Comparison of ENCODE assay signal across 16 cellular contexts in genomic region chr15:40829155-40829554, GRCh38. TPM values are rescaled to one million over a fixed set of nuclear protein-coding genes. Genes with fewer than 3 reads are reported as not detected.
DNase-seq lines count a peak whose midpoint lies in the region; ATAC-seq and TF ChIP-seq lines count a peak whose summit lies in the region.
"Had no signal": no experiment of that assay in that cellular context is flagged by ENCODE, and none has a peak within 500 bp of the region (broad histone marks: within the 10 kb centered on the region; RNA-seq: fewer than 3 reads in every experiment).

No MANE protein-coding gene starts in this region.

- H3K27ac ChIP-seq in OCI-LY3 (ENCODE audit: low read length), result no peak overlapping the region
- H3K27ac ChIP-seq in vagina, result no peak overlapping the region
- H3K27ac ChIP-seq: gastrocnemius medialis, VCaP had no signal

- peak overlapping the region; percentile 41; the same call in 1 of the 2 replicates for H3K4me2 ChIP-seq in OCI-LY3 (ENCODE audit: low read length)

- H3K27me3 ChIP-seq in OCI-LY3 (ENCODE audit: low read depth, low read length) (0 out of 2 replicates have a peak, but pooled peaks cover 5% of the 10 kb centered on the region), vagina (no peaks in the 10 kb centered on the region)
- H3K27me3 ChIP-seq: gastrocnemius medialis had no signal

- no peaks in the 10 kb centered on the region for H4K20me1 ChIP-seq in OCI-LY3 (ENCODE audit: insufficient read depth, low read length)

- H3K9me3 ChIP-seq in OCI-LY3 (ENCODE audit: insufficient read depth, low read length), result no peaks in the 10 kb centered on the region
- H3K9me3 ChIP-seq in vagina, result no peaks in the 10 kb centered on the region
- H3K9me3 ChIP-seq: gastrocnemius medialis had no signal

- H3K79me2 ChIP-seq in OCI-LY3 (ENCODE audit: low read length), result no peaks in the 10 kb centered on the region

- H3K4me1 ChIP-seq in OCI-LY3 (ENCODE audit: low read length) (no peaks in the 10 kb centered on the region), vagina (no peaks in the 10 kb centered on the region)
- H3K4me1 ChIP-seq: gastrocnemius medialis had no signal

- H3K36me3 ChIP-seq in OCI-LY3 (replicated peaks; ENCODE audit: low read depth, low read length), result no peaks in the 10 kb centered on the region
- H3K36me3 ChIP-seq in vagina, result no peaks in the 10 kb centered on the region
- H3K36me3 ChIP-seq: gastrocnemius medialis had no signal

- peak; percentile 56 for DNase-seq in COLO668 (lab: John Stamatoyannopoulos, UW; ENCODE audit: unreplicated experiment)
- DNase-seq in vagina (ENCODE audit: extremely low spot score in 2 of 2), result no peak
- DNase-seq: amniotic stem cell; CD8-positive, alpha-beta memory T cell; gastrocnemius medialis; natural killer cell; NCI-H1092 treated with DMSO at 0.1 percent for 48 hours; NCI-H446; SW 1271 had no signal

- TF ChIP-seq CTCF in OCI-LY3 (IDR thresholded peaks at IDR 0.05; ENCODE audit: low read depth, low read length), result no peak
- no peak for TF ChIP-seq CTCF in vagina (IDR thresholded peaks at IDR 0.05)

- H3K4me3 ChIP-seq in OCI-LY3 (ENCODE audit: low read length), result peak overlapping the region; percentile 31; the same call in 1 of the 2 replicates
- no peak overlapping the region for H3K4me3 ChIP-seq in vagina
- H3K4me3 ChIP-seq: gastrocnemius medialis had no signal

- no peak for TF ChIP-seq POLR2A in vagina (IDR thresholded peaks at IDR 0.05)

- intact Hi-C loops in vagina (cut with DNase I), result no loop called here

- ATAC-seq in GM19023 (IDR thresholded peaks at IDR 0.05; ENCODE audit: unreplicated experiment), result no peak
- ATAC-seq: gastrocnemius medialis, HCT116, natural killer cell had no signal

- peak overlapping the region; percentile 70 for H2AFZ ChIP-seq in OCI-LY3 (ENCODE audit: low read depth, low read length)

- no peak overlapping the region for H3K9ac ChIP-seq in OCI-LY3 (ENCODE audit: low read length)

RNA-seq across cellular contexts. Expression of gene PPP1R14D, which starts 0.6 kb away (rescaled TPM):
- total RNA-seq in vagina, result not detected
- total RNA-seq: CD8-positive, alpha-beta memory T cell; endothelial cell of umbilical vein; natural killer cell; pulmonary artery endothelial cell; subcutaneous adipose tissue had no signal

RNA-seq across cellular contexts. Expression of gene SPINT1, which starts 14.7 kb away (rescaled TPM):
- 80.3 TPM for total RNA-seq in vagina

RNA-seq across cellular contexts. Expression of gene DNAJC17, which starts 21.9 kb away (rescaled TPM):
- 14.0 TPM for total RNA-seq in vagina

RNA-seq across cellular contexts. Expression of gene ZFYVE19, which starts 22.3 kb away (rescaled TPM):
- 34.4 TPM for total RNA-seq in vagina

RNA-seq across cellular contexts. Expression of gene RHOV, which starts 44.9 kb away (rescaled TPM):
- 32.9 TPM for total RNA-seq in vagina
- total RNA-seq: gastrocnemius medialis, natural killer cell, pulmonary artery endothelial cell, subcutaneous adipose tissue had no signal
